21 cellular contexts compared by ENCODE assay signal in the genomic region with DNA sequence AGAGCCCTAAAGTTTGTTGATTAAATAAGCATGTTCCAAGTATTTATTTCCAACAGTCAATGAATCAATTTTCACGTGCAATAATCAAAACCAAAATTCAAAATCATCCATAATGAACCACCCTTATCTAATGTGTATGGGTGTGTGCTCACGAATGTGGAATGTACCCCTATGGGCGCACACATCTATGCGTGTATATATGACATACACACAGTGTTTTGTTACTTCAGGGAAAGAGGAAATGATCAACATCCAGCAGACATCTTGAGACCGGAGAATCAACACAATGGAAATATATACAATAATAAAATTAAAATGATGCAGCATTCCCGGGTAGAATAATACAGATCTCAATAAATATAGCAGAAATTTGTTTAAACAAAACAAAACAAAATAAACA. TPM values are rescaled to one million over a fixed set of nuclear protein-coding genes. Genes with fewer than 3 reads are reported as not detected.
"Had no signal": no experiment of that assay in that cellular context is flagged by ENCODE, and none has a peak within 500 bp of the region (broad histone marks: within the 10 kb centered on the region; RNA-seq: fewer than 3 reads in every experiment).

No MANE protein-coding gene starts in this region.

- DNase-seq: esophagus squamous epithelium; foreskin fibroblast; left cardiac atrium; left ventricle myocardium inferior; natural killer cell; stimulated activated CD4-positive, alpha-beta T cell treated with anti-CD3 and anti-CD28 coated beads, Interleukin-12 subunit alpha, Interleukin-12 subunit beta, amount 100 ng/mL, for 4 hours; stimulated activated naive CD4-positive, alpha-beta T cell; stomach; substantia nigra; transverse colon had no signal

- H3K27ac Mint-ChIP-seq: memory B cell, mesothelial cell of epicardium, natural killer cell had no signal

- H3K27ac ChIP-seq: esophagus squamous epithelium, hepatocyte, left ventricle myocardium inferior, lower lobe of right lung, stomach, thoracic aorta, transverse colon had no signal

- H3K79me2 ChIP-seq: hepatocyte had no signal

- H2AFZ ChIP-seq: hepatocyte had no signal

- H3K4me3 Mint-ChIP-seq: memory B cell, mesothelial cell of epicardium, natural killer cell had no signal

- H3K9me3 ChIP-seq: esophagus squamous epithelium, left ventricle myocardium inferior, lower lobe of right lung, thoracic aorta, transverse colon had no signal

- H3K4me3 ChIP-seq: esophagus squamous epithelium, hepatocyte, left ventricle myocardium inferior, lower lobe of right lung, stomach, transverse colon had no signal

- H3K36me3 ChIP-seq: esophagus squamous epithelium, left ventricle myocardium inferior, lower lobe of right lung, stomach, thoracic aorta, transverse colon had no signal

- H3K4me1 Mint-ChIP-seq: natural killer cell had no signal

- H3K4me2 ChIP-seq: hepatocyte had no signal

- H3K36me3 Mint-ChIP-seq: mesothelial cell of epicardium had no signal

- H3K9me3 Mint-ChIP-seq: mesothelial cell of epicardium had no signal

RNA-seq across cellular contexts. Expression of gene FEZF1, which starts 3.3 kb away (rescaled TPM):
- total RNA-seq: epithelial cell of proximal tubule, esophagus squamous epithelium, hepatocyte, kidney, left cardiac atrium, left ventricle myocardium inferior, lower lobe of right lung, mesothelial cell of epicardium, myocyte, natural killer cell, pulmonary artery endothelial cell, stomach, thoracic aorta, transverse colon, ureter had no signal
- polyA plus RNA-seq: small intestine, stomach had no signal
